In the genomic region with DNA sequence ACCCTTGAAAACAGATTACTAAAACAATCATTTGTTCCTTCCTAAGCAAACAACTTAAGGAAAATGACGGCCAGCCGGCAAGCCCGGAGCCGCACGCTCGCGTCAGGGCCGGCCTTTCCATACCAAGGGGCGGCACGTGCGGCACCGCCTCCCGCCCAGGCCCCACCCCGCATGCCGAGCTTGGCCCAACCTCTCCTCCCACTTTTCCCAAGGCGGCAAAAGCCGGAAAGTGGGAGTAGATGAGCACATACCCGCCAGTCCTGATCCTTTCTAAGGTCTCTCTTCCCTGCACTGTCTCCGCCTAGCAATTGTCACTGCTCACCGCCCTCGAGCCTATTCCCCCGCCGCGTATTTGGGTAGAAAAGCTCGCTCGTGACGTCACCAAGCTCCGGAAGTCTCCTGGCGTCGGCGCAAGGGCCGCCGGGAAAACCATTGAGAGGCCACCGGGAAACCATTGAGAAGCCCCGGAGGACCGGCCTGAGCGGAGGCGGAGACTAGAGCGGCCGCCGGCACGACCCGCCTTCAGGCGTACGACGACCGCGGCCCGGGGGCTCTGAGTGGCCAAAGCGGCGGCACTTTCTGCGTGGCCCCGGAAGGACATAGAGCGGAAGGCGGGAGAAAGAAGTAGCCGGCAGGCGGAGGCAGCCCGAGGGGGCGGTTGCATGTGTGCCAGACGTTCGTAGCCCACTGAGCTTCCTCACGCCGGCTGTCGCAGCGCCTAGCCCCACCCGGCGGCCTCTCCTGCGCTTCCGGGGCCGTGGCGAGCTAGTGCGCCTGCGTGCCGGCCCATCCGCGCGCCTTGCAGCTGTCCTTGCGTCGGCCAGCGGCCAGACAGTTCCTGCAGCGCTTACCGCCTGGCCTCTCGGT, we compare ENCODE assay signal across 8 cellular contexts. TPM values are rescaled to one million over a fixed set of nuclear protein-coding genes. Genes with fewer than 3 reads are reported as not detected.
DNase-seq lines count a peak whose midpoint lies in the region; ATAC-seq and TF ChIP-seq lines count a peak whose summit lies in the region.

A gene with protein sequence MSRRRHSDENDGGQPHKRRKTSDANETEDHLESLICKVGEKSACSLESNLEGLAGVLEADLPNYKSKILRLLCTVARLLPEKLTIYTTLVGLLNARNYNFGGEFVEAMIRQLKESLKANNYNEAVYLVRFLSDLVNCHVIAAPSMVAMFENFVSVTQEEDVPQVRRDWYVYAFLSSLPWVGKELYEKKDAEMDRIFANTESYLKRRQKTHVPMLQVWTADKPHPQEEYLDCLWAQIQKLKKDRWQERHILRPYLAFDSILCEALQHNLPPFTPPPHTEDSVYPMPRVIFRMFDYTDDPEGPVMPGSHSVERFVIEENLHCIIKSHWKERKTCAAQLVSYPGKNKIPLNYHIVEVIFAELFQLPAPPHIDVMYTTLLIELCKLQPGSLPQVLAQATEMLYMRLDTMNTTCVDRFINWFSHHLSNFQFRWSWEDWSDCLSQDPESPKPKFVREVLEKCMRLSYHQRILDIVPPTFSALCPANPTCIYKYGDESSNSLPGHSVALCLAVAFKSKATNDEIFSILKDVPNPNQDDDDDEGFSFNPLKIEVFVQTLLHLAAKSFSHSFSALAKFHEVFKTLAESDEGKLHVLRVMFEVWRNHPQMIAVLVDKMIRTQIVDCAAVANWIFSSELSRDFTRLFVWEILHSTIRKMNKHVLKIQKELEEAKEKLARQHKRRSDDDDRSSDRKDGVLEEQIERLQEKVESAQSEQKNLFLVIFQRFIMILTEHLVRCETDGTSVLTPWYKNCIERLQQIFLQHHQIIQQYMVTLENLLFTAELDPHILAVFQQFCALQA (plus strand): TSS at position 830 of the 867 bp plus-strand sequence. CDS start 61 bp downstream, outside the sequence.
A gene (minus strand): TSS at position 377 of the 867 bp plus-strand sequence. CDS start 5,806 bp downstream, outside the sequence.

- no peak for TF ChIP-seq CTCF in vagina (IDR thresholded peaks at IDR 0.05)

- H3K36me3 ChIP-seq in vagina, result no peaks in the 10 kb centered on the region

- peak within 1 kb of the TSS; percentile 92 for H3K27ac ChIP-seq in right cardiac atrium (ENCODE audit: low read length)
- H3K27ac ChIP-seq in vagina, result peak within 1 kb of the TSS; percentile 98

- H3K4me3 ChIP-seq in right cardiac atrium (ENCODE audit: low read length), result peak within 1 kb of the TSS; percentile 64
- peak within 1 kb of the TSS; percentile 92 to 93 for H3K4me3 ChIP-seq in vagina

- H3K9me3 ChIP-seq in right cardiac atrium (ENCODE audit: control insufficient read depth, low read length) (no peaks in the 10 kb centered on the region), vagina (no peaks in the 10 kb centered on the region)

- peak; percentile 81 for ATAC-seq in GM18499 (IDR thresholded peaks at IDR 0.05; ENCODE audit: insufficient read depth, unreplicated experiment)
- peak; percentile 90 for ATAC-seq in HG02943 (IDR thresholded peaks at IDR 0.05; ENCODE audit: low read depth, unreplicated experiment)
- peak; percentile 96 to 97 for ATAC-seq in right cardiac atrium

- peak in 1 of 2 donors; percentile 71 for TF ChIP-seq POLR2A in vagina (IDR thresholded peaks at IDR 0.05)

- peaks cover 9% of the 10 kb centered on the region for H3K4me1 ChIP-seq in right cardiac atrium (ENCODE audit: control insufficient read depth, insufficient read depth, low read length)
- peaks cover 62% of the 10 kb centered on the region for H3K4me1 ChIP-seq in vagina

- H3K27me3 ChIP-seq in right cardiac atrium (ENCODE audit: control insufficient read depth, insufficient read depth) (no peaks in the 10 kb centered on the region), vagina (no peaks in the 10 kb centered on the region)

- intact Hi-C loops in T-helper 2 cell treated with Interferon-gamma antibody and Interleukin-4, amounts not matched to agents 100 ng/mL and 5 ng/mL, for 36 hours (cut with micrococcal nuclease), result loop anchor here (1.0 to 5.0 kb wide), 11 partner anchors 18 to 1215 kb away; a partner anchor contains a TSS
- intact Hi-C loops in right cardiac atrium (cut with DNase I) (no loop called here), vagina (cut with DNase I) (no loop called here)

- WGBS in right cardiac atrium, result under 1% methylated on average over 83 of the region's 83 CpGs

- peak; percentile 81 for DNase-seq in NCI-H187 treated with DMSO at 0.1 percent for 48 hours (lab: John Stamatoyannopoulos, UW)
- peak; percentile 89 to 99 (median 97) for DNase-seq in anterior cingulate cortex (lab: John Stamatoyannopoulos, UW)
- DNase-seq in right cardiac atrium, result peak; percentile 98 to 99 (median 99)
- DNase-seq in putamen (ENCODE audit: low spot score), result peak; percentile 98
- DNase-seq in vagina (ENCODE audit: extremely low spot score in 2 of 2), result peak in 1 of 2 donors; percentile 98

RNA-seq across cellular contexts. Expression of the first gene that starts in this region (rescaled TPM):
- total RNA-seq in T-helper 2 cell treated with Interferon-gamma antibody and Interleukin-4, amounts not matched to agents 100 ng/mL and 5 ng/mL, for 36 hours, result 44.0 and 47.2 TPM in 2 replicates
- total RNA-seq in right cardiac atrium (10 to 100 TPM; 18.7 to 27.7 (median 19.6) TPM), vagina (23.3 TPM)
- polyA plus RNA-seq in right cardiac atrium, result 10.3 TPM

RNA-seq across cellular contexts. Expression of the second gene that starts in this region (rescaled TPM):
- 14.5 and 18.2 TPM in 2 replicates for total RNA-seq in T-helper 2 cell treated with Interferon-gamma antibody and Interleukin-4, amounts not matched to agents 100 ng/mL and 5 ng/mL, for 36 hours
- total RNA-seq in right cardiac atrium (10 to 100 TPM; 19.4 to 29.5 (median 24.6) TPM), vagina (18.2 TPM)
- 14.0 TPM for polyA plus RNA-seq in right cardiac atrium
